Comparison of ENCODE assay signal across 1 cellular context in the genomic region with DNA sequence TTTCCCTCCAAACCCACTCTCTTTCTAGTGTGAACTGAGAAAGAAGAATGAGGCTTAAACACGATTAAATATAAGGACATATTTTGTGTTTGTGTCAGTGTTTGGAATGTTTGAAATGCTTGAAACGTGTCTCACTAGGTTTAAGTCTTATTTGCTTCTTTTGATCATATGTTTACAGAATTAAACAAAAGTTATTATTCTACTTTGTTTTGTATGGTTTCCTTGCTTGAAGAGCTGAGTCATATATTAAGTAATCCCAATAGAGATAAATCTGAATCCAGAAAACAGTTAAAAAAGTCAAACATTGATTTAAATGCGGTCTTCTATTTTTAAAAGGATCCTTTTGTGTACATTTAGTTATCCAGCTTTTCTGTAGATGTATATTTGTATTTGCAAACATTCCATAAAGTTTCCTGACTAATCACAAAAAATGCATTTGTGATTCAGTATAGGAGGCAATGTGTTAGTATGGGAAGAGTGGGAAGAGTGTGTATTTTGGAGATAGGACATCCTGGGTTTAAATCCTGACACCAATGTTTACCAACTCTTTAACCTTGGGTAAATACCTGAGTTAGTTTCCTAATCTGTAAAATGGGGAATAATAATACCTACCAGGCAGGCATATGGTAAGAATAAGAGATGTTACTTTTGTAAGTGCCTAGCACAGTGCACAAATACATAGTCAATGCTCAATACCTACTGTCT.
A peak's percentile ranks its signal among the peaks of the same experiment; 100 is the strongest.
TF ChIP-seq lines count a peak whose summit lies in the region.

No MANE protein-coding gene starts in this region.

TF ChIP-seq in HepG2, 621 proteins besides CTCF, POLR2A, EP300 and RAD21 (continued from another document and continues in another):
- TF ChIP-seq, protein P1, sequence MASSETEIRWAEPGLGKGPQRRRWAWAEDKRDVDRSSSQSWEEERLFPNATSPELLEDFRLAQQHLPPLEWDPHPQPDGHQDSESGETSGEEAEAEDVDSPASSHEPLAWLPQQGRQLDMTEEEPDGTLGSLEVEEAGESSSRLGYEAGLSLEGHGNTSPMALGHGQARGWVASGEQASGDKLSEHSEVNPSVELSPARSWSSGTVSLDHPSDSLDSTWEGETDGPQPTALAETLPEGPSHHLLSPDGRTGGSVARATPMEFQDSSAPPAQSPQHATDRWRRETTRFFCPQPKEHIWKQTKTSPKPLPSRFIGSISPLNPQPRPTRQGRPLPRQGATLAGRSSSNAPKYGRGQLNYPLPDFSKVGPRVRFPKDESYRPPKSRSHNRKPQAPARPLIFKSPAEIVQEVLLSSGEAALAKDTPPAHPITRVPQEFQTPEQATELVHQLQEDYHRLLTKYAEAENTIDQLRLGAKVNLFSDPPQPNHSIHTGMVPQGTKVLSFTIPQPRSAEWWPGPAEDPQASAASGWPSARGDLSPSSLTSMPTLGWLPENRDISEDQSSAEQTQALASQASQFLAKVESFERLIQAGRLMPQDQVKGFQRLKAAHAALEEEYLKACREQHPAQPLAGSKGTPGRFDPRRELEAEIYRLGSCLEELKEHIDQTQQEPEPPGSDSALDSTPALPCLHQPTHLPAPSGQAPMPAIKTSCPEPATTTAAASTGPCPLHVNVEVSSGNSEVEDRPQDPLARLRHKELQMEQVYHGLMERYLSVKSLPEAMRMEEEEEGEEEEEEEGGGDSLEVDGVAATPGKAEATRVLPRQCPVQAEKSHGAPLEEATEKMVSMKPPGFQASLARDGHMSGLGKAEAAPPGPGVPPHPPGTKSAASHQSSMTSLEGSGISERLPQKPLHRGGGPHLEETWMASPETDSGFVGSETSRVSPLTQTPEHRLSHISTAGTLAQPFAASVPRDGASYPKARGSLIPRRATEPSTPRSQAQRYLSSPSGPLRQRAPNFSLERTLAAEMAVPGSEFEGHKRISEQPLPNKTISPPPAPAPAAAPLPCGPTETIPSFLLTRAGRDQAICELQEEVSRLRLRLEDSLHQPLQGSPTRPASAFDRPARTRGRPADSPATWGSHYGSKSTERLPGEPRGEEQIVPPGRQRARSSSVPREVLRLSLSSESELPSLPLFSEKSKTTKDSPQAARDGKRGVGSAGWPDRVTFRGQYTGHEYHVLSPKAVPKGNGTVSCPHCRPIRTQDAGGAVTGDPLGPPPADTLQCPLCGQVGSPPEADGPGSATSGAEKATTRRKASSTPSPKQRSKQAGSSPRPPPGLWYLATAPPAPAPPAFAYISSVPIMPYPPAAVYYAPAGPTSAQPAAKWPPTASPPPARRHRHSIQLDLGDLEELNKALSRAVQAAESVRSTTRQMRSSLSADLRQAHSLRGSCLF (CRISPR knock-in tag; IDR thresholded peaks at IDR 0.05; ENCODE audit: borderline replicate concordance): no peak
- TF ChIP-seq ELF3 (CRISPR knock-in tag; IDR thresholded peaks at IDR 0.05) (peak; percentile 27), MAFK (conservative IDR thresholded peaks at IDR 0.05 in 1 of 2, IDR thresholded peaks at IDR 0.05 in 1 of 2; ENCODE audit: low read length in 2 of 2) (peak in 1 of 2 experiments; percentile 31; a peak in 1 of 4 replicates), CENPT (CRISPR knock-in tag; IDR thresholded peaks at IDR 0.05; ENCODE audit: low read depth) (no peak), ZFAT (CRISPR knock-in tag; conservative IDR thresholded peaks at IDR 0.05) (no peak), ZNF678 (CRISPR knock-in tag; IDR thresholded peaks at IDR 0.05) (no peak), ZNF136 (CRISPR knock-in tag; IDR thresholded peaks at IDR 0.05; ENCODE audit: low read depth) (no peak), NFKBIZ (CRISPR knock-in tag; IDR thresholded peaks at IDR 0.05) (no peak), FOSL2 (CRISPR knock-in tag; IDR thresholded peaks at IDR 0.05) (peak; percentile 12; the same call in 1 of the 2 replicates), HNRNPUL1 (IDR thresholded peaks at IDR 0.05; ENCODE audit: low read depth, low read length) (no peak), ZNF225 (CRISPR knock-in tag; IDR thresholded peaks at IDR 0.05) (no peak), NCOA2 (CRISPR knock-in tag; IDR thresholded peaks at IDR 0.05) (peak; percentile 27; the same call in 1 of the 2 replicates), SMARCC2 (IDR thresholded peaks at IDR 0.05) (no peak), SRSF9 (IDR thresholded peaks at IDR 0.05; ENCODE audit: borderline replicate concordance, insufficient read depth, low read depth, low read length, poor library complexity, severe bottlenecking) (no peak), ZNF329 (CRISPR knock-in tag; IDR thresholded peaks at IDR 0.05; ENCODE audit: low read depth) (no peak), NFIB (CRISPR knock-in tag; IDR thresholded peaks at IDR 0.05; ENCODE audit: borderline replicate concordance) (no peak), YEATS2 (CRISPR knock-in tag; IDR thresholded peaks at IDR 0.05; ENCODE audit: borderline replicate concordance) (no peak), ZNF44 (CRISPR knock-in tag; IDR thresholded peaks at IDR 0.05) (no peak), SP4 (CRISPR knock-in tag; IDR thresholded peaks at IDR 0.05) (no peak), ZNF292 (CRISPR knock-in tag; IDR thresholded peaks at IDR 0.05; ENCODE audit: borderline replicate concordance, low read depth) (no peak)
- TF ChIP-seq, protein P2, sequence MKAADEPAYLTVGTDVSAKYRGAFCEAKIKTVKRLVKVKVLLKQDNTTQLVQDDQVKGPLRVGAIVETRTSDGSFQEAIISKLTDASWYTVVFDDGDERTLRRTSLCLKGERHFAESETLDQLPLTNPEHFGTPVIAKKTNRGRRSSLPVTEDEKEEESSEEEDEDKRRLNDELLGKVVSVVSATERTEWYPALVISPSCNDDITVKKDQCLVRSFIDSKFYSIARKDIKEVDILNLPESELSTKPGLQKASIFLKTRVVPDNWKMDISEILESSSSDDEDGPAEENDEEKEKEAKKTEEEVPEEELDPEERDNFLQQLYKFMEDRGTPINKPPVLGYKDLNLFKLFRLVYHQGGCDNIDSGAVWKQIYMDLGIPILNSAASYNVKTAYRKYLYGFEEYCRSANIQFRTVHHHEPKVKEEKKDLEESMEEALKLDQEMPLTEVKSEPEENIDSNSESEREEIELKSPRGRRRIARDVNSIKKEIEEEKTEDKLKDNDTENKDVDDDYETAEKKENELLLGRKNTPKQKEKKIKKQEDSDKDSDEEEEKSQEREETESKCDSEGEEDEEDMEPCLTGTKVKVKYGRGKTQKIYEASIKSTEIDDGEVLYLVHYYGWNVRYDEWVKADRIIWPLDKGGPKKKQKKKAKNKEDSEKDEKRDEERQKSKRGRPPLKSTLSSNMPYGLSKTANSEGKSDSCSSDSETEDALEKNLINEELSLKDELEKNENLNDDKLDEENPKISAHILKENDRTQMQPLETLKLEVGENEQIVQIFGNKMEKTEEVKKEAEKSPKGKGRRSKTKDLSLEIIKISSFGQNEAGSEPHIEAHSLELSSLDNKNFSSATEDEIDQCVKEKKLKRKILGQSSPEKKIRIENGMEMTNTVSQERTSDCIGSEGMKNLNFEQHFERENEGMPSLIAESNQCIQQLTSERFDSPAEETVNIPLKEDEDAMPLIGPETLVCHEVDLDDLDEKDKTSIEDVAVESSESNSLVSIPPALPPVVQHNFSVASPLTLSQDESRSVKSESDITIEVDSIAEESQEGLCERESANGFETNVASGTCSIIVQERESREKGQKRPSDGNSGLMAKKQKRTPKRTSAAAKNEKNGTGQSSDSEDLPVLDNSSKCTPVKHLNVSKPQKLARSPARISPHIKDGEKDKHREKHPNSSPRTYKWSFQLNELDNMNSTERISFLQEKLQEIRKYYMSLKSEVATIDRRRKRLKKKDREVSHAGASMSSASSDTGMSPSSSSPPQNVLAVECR (CRISPR knock-in tag; IDR thresholded peaks at IDR 0.05; ENCODE audit: borderline replicate concordance): no peak
- TF ChIP-seq, protein P3, sequence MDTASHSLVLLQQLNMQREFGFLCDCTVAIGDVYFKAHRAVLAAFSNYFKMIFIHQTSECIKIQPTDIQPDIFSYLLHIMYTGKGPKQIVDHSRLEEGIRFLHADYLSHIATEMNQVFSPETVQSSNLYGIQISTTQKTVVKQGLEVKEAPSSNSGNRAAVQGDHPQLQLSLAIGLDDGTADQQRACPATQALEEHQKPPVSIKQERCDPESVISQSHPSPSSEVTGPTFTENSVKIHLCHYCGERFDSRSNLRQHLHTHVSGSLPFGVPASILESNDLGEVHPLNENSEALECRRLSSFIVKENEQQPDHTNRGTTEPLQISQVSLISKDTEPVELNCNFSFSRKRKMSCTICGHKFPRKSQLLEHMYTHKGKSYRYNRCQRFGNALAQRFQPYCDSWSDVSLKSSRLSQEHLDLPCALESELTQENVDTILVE (CRISPR knock-in tag; IDR thresholded peaks at IDR 0.05): no peak
- TF ChIP-seq, protein P4, sequence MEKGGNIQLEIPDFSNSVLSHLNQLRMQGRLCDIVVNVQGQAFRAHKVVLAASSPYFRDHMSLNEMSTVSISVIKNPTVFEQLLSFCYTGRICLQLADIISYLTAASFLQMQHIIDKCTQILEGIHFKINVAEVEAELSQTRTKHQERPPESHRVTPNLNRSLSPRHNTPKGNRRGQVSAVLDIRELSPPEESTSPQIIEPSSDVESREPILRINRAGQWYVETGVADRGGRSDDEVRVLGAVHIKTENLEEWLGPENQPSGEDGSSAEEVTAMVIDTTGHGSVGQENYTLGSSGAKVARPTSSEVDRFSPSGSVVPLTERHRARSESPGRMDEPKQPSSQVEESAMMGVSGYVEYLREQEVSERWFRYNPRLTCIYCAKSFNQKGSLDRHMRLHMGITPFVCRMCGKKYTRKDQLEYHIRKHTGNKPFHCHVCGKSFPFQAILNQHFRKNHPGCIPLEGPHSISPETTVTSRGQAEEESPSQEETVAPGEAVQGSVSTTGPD (CRISPR knock-in tag; IDR thresholded peaks at IDR 0.05): no peak
- TF ChIP-seq, protein P5, sequence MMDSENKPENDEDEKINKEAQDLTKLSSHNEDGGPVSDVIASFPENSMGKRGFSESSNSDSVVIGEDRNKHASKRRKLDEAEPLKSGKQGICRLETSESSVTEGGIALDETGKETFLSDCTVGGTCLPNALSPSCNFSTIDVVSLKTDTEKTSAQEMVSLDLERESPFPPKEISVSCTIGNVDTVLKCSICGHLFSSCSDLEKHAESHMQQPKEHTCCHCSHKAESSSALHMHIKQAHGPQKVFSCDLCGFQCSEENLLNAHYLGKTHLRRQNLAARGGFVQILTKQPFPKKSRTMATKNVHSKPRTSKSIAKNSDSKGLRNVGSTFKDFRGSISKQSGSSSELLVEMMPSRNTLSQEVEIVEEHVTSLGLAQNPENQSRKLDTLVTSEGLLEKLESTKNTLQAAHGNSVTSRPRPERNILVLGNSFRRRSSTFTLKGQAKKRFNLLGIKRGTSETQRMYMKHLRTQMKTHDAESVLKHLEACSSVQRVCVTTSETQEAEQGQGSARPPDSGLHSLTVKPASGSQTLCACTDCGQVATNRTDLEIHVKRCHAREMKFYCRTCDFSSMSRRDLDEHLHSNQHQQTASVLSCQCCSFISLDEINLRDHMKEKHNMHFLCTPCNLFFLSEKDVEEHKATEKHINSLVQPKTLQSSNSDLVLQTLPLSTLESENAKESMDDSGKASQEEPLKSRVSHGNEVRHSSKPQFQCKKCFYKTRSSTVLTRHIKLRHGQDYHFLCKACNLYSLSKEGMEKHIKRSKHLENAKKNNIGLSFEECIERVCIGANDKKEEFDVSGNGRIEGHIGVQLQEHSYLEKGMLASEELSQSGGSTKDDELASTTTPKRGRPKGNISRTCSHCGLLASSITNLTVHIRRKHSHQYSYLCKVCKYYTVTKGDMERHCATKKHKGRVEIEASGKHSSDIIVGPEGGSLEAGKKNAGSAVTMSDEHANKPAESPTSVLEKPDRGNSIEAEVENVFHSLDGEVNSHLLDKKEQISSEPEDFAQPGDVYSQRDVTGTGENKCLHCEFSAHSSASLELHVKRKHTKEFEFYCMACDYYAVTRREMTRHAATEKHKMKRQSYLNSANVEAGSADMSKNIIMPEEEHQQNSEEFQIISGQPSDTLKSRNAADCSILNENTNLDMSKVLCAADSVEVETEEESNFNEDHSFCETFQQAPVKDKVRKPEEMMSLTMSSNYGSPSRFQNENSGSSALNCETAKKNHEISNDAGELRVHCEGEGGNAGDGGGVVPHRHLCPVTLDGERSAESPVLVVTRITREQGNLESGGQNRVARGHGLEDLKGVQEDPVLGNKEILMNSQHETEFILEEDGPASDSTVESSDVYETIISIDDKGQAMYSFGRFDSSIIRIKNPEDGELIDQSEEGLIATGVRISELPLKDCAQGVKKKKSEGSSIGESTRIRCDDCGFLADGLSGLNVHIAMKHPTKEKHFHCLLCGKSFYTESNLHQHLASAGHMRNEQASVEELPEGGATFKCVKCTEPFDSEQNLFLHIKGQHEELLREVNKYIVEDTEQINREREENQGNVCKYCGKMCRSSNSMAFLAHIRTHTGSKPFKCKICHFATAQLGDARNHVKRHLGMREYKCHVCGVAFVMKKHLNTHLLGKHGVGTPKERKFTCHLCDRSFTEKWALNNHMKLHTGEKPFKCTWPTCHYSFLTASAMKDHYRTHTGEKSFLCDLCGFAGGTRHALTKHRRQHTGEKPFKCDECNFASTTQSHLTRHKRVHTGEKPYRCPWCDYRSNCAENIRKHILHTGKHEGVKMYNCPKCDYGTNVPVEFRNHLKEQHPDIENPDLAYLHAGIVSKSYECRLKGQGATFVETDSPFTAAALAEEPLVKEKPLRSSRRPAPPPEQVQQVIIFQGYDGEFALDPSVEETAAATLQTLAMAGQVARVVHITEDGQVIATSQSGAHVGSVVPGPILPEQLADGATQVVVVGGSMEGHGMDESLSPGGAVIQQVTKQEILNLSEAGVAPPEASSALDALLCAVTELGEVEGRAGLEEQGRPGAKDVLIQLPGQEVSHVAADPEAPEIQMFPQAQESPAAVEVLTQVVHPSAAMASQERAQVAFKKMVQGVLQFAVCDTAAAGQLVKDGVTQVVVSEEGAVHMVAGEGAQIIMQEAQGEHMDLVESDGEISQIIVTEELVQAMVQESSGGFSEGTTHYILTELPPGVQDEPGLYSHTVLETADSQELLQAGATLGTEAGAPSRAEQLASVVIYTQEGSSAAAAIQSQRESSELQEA (CRISPR knock-in tag; IDR thresholded peaks at IDR 0.05; ENCODE audit: not compliant biosample characterization): no peak
- TF ChIP-seq, protein P6, sequence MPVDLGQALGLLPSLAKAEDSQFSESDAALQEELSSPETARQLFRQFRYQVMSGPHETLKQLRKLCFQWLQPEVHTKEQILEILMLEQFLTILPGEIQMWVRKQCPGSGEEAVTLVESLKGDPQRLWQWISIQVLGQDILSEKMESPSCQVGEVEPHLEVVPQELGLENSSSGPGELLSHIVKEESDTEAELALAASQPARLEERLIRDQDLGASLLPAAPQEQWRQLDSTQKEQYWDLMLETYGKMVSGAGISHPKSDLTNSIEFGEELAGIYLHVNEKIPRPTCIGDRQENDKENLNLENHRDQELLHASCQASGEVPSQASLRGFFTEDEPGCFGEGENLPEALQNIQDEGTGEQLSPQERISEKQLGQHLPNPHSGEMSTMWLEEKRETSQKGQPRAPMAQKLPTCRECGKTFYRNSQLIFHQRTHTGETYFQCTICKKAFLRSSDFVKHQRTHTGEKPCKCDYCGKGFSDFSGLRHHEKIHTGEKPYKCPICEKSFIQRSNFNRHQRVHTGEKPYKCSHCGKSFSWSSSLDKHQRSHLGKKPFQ (CRISPR knock-in tag; IDR thresholded peaks at IDR 0.05; ENCODE audit: insufficient replicate concordance): peak; percentile 32
- TF ChIP-seq, protein P7, sequence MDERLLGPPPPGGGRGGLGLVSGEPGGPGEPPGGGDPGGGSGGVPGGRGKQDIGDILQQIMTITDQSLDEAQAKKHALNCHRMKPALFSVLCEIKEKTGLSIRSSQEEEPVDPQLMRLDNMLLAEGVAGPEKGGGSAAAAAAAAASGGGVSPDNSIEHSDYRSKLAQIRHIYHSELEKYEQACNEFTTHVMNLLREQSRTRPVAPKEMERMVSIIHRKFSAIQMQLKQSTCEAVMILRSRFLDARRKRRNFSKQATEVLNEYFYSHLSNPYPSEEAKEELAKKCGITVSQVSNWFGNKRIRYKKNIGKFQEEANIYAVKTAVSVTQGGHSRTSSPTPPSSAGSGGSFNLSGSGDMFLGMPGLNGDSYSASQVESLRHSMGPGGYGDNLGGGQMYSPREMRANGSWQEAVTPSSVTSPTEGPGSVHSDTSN (CRISPR knock-in tag; IDR thresholded peaks at IDR 0.05): no peak
